Comparison of ENCODE assay signal across 29 cellular contexts in the genomic region with DNA sequence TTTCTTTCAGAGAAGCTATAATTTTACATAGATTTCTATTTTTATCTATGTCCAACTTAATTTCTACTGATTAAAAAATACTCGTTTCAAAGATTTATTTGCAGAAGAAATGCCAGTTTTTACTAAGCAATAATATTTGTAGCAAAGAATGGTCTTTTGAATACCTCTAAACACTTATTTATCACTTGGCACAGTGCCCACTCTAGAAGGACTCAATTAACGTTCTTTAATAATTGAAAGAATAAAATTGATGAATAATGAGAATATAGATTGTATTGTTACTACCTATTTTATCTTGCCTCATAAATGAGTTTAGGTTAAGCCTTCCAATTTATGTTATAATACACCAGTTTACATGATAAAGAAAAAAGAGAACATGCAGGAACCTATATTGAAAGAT.
"Had no signal": no experiment of that assay in that cellular context is flagged by ENCODE, and none has a peak within 500 bp of the region (broad histone marks: within the 10 kb centered on the region; RNA-seq: fewer than 3 reads in every experiment).

No MANE protein-coding gene starts in this region.

- H3K4me1 Mint-ChIP-seq: endodermal cell had no signal

- H3K27ac ChIP-seq: colonic mucosa, coronary artery, dorsolateral prefrontal cortex, epithelial cell of prostate, esophagus muscularis mucosa, esophagus squamous epithelium, foreskin keratinocyte, gastrocnemius medialis, gastroesophageal sphincter, heart right ventricle, hepatocyte had no signal

- H3K27ac Mint-ChIP-seq: dendritic cell treated with granulocyte-macrophage colony-stimulating factor and Interleukin-4, amounts not matched to agents 40 ng/mL and 50 ng/mL, for 4 days; effector memory CD8-positive, alpha-beta T cell; endodermal cell had no signal

- H3K9me3 ChIP-seq: colonic mucosa, esophagus muscularis mucosa, esophagus squamous epithelium, gastroesophageal sphincter had no signal

- H3K9me3 Mint-ChIP-seq: dendritic cell treated with granulocyte-macrophage colony-stimulating factor and Interleukin-4, amounts not matched to agents 40 ng/mL and 50 ng/mL, for 4 days; effector memory CD8-positive, alpha-beta T cell; endodermal cell had no signal

- DNase-seq: colonic mucosa; cortex of kidney; dermis blood vessel endothelial cell; dorsolateral prefrontal cortex; effector CD4-positive, alpha-beta T cell; effector CD8-positive, alpha-beta T cell; effector memory CD4-positive, alpha-beta T cell; effector memory CD8-positive, alpha-beta T cell; endodermal cell; erythroblast; esophagus squamous epithelium; foreskin fibroblast; foreskin keratinocyte; foreskin melanocyte; gastrocnemius medialis; glutamatergic neuron; head of caudate nucleus; heart right ventricle had no signal

- ATAC-seq: effector memory CD8-positive, alpha-beta T cell; esophagus mucosa; foreskin keratinocyte; gastrocnemius medialis; gastroesophageal sphincter; heart right ventricle had no signal

- H3K4me1 ChIP-seq: colonic mucosa, esophagus muscularis mucosa, esophagus squamous epithelium, foreskin keratinocyte, gastrocnemius medialis, gastroesophageal sphincter, heart right ventricle had no signal

- H3K4me3 Mint-ChIP-seq: dendritic cell treated with granulocyte-macrophage colony-stimulating factor and Interleukin-4, amounts not matched to agents 40 ng/mL and 50 ng/mL, for 4 days; effector memory CD8-positive, alpha-beta T cell; endodermal cell had no signal

- H3K79me2 ChIP-seq: hepatocyte had no signal

- H3K36me3 ChIP-seq: colonic mucosa, esophagus muscularis mucosa, esophagus squamous epithelium, gastrocnemius medialis, gastroesophageal sphincter, heart right ventricle had no signal

- FAIRE-seq: colon, endometrium, endothelial cell of umbilical vein, frontal cortex had no signal

- H3K27me3 Mint-ChIP-seq: dendritic cell treated with granulocyte-macrophage colony-stimulating factor and Interleukin-4, amounts not matched to agents 40 ng/mL and 50 ng/mL, for 4 days; effector memory CD8-positive, alpha-beta T cell had no signal

- H3K4me3 ChIP-seq: colonic mucosa, coronary artery, dorsolateral prefrontal cortex, esophagus muscularis mucosa, esophagus squamous epithelium, gastrocnemius medialis, gastroesophageal sphincter, heart right ventricle, hepatocyte had no signal

- H2AFZ ChIP-seq: hepatocyte had no signal

- H3K4me2 ChIP-seq: hepatocyte had no signal

- H3K27me3 ChIP-seq: colonic mucosa, dorsolateral prefrontal cortex, esophagus muscularis mucosa, esophagus squamous epithelium, foreskin keratinocyte, gastrocnemius medialis, gastroesophageal sphincter, heart right ventricle, hepatocyte had no signal
